1 cellular context compared by ENCODE assay signal in the genomic region with DNA sequence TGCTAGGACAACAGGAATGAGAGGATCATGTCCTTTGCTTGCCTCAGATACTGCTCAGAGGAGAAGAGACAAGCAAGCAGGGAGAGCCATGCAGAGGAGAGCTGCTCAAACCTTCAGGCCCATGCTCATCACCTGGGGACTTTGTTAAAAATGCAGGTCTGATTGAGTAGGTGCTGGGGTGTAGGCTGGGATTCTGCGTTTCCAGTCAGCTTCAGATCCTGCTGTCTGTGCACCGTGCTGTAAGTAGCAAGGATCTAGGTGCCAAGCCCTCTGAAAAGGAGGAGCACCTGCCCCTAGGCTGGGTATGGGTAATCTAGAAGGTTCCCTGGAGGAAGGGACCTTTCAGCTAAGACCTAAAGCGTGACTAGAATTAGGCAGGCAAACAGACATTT.
TF ChIP-seq lines count a peak whose summit lies in the region.

No MANE protein-coding gene starts in this region.

TF ChIP-seq in HepG2, 621 proteins besides CTCF, POLR2A, EP300 and RAD21:
- 0 out of 2 replicates have a peak, but pooled peaks have one; percentile 24 for TF ChIP-seq ZNF605 (CRISPR knock-in tag; IDR thresholded peaks at IDR 0.05)
- no peak for TF ChIP-seq SMAD1 (CRISPR knock-in tag; IDR thresholded peaks at IDR 0.05; ENCODE audit: borderline replicate concordance, low read depth)
- TF ChIP-seq, protein P1, sequence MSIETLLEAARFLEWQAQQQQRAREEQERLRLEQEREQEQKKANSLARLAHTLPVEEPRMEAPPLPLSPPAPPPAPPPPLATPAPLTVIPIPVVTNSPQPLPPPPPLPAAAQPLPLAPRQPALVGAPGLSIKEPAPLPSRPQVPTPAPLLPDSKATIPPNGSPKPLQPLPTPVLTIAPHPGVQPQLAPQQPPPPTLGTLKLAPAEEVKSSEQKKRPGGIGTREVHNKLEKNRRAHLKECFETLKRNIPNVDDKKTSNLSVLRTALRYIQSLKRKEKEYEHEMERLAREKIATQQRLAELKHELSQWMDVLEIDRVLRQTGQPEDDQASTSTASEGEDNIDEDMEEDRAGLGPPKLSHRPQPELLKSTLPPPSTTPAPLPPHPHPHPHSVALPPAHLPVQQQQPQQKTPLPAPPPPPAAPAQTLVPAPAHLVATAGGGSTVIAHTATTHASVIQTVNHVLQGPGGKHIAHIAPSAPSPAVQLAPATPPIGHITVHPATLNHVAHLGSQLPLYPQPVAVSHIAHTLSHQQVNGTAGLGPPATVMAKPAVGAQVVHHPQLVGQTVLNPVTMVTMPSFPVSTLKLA (IDR thresholded peaks at IDR 0.05) = no peak
- no peak for TF ChIP-seq SRY (CRISPR knock-in tag; IDR thresholded peaks at IDR 0.05)
- no peak for TF ChIP-seq ZNF724P (CRISPR knock-in tag; IDR thresholded peaks at IDR 0.05; ENCODE audit: borderline replicate concordance)
